ENCODE assay signal across 8 cellular contexts in genomic region chr1:94417962-94418663, GRCh38. TPM values are rescaled to one million over a fixed set of nuclear protein-coding genes. Genes with fewer than 3 reads are reported as not detected.
DNase-seq lines count a peak whose midpoint lies in the region; ATAC-seq and TF ChIP-seq lines count a peak whose summit lies in the region.

TSS of gene ABCD3 (plus strand) at chr1:94418389. CDS start at chr1:94418479, 90 bp downstream.

- DNase-seq in DMS114 treated with DMSO at 0.1 percent for 48 hours (lab: John Stamatoyannopoulos, UW; ENCODE audit: unreplicated experiment) (peak; percentile 88), OCI-M2 (lab: John Stamatoyannopoulos, UW; ENCODE audit: unreplicated experiment) (peak; percentile 72), activated T-cell treated with anti-CD3 and anti-CD28 coated beads for 4 hours (peak; percentile 96), epithelial cell of prostate (ENCODE audit: low read depth, low spot score) (peak; percentile 84), mucosa of gallbladder (ENCODE audit: low spot score) (peak; percentile 98)
- DNase-seq in stimulated activated CD8-positive, alpha-beta memory T cell treated with anti-CD3 and anti-CD28 coated beads, Interleukin-4, amount 100 ng/mL, for 24 hours (ENCODE audit: low read depth): peak; percentile 98

- peak within 1 kb of the TSS; percentile 66 for H3K27ac ChIP-seq in epithelial cell of prostate

- TF ChIP-seq EP300 in Ishikawa (IDR thresholded peaks at IDR 0.05; ENCODE audit: borderline replicate concordance): 0 out of 2 replicates have a peak, but pooled peaks have one; percentile 35

- TF ChIP-seq RAD21 in Ishikawa (IDR thresholded peaks at IDR 0.05; ENCODE audit: low read depth): no peak

- peak; percentile 96 for ATAC-seq in GM21576 (IDR thresholded peaks at IDR 0.05; ENCODE audit: unreplicated experiment)

TF ChIP-seq in Ishikawa, 13 proteins besides CTCF, POLR2A, EP300 and RAD21:
- TF ChIP-seq YY1 (IDR thresholded peaks at IDR 0.05; ENCODE audit: low read depth): peak; percentile 83
- peak; percentile 23; the same call in 1 of the 2 replicates for TF ChIP-seq USF1 (IDR thresholded peaks at IDR 0.05)
- TF ChIP-seq ZBTB7A (IDR thresholded peaks at IDR 0.05; ENCODE audit: low read depth): peak; percentile 46; the same call in 1 of the 2 replicates
- TF ChIP-seq NFIC (IDR thresholded peaks at IDR 0.05): no peak
- TF ChIP-seq MAX (IDR thresholded peaks at IDR 0.05): peak; percentile 87
- no peak; the same call in 1 of the 2 replicates for TF ChIP-seq TCF12 (IDR thresholded peaks at IDR 0.05; ENCODE audit: low read depth)
- TF ChIP-seq FOXM1 (IDR thresholded peaks at IDR 0.05; ENCODE audit: borderline replicate concordance, low read depth): no peak
- TF ChIP-seq CREB1 (IDR thresholded peaks at IDR 0.05; ENCODE audit: low read depth): no peak
- TF ChIP-seq TAF1 (IDR thresholded peaks at IDR 0.05; ENCODE audit: low read depth): peak; percentile 64
- TF ChIP-seq EGR1 (IDR thresholded peaks at IDR 0.05): peak; percentile 87
- TF ChIP-seq TEAD4 (IDR thresholded peaks at IDR 0.05): peak; percentile 52
- TF ChIP-seq REST (IDR thresholded peaks at IDR 0.05; ENCODE audit: low read depth): peak; percentile 5; the same call in 1 of the 2 replicates
- peak; percentile 88 for TF ChIP-seq CEBPB (IDR thresholded peaks at IDR 0.05)

RNA-seq across cellular contexts. Expression of gene ABCD3, which starts in this region (rescaled TPM):
- 102 TPM for total RNA-seq in mucosa of gallbladder

Comparison
In these comparisons a context has a peak if more than half of its experiments do, and no peak if none do; other contexts are left out.
1. Peak in every context shown above with its lines: DNase-seq, ATAC-seq and H3K27ac ChIP-seq.